8 cellular contexts compared by ENCODE assay signal in genomic region chr4:25439913-25440477, GRCh38.
DNase-seq lines count a peak whose midpoint lies in the region; ATAC-seq and TF ChIP-seq lines count a peak whose summit lies in the region.

No MANE protein-coding gene starts in this region.

- no peaks in the 10 kb centered on the region for H3K9me3 Mint-ChIP-seq in activated naive CD8-positive, alpha-beta T cell treated with anti-CD3 and anti-CD28 coated beads, Interleukin-2, amount 50 U/mL, for 24 hours

- H3K4me3 Mint-ChIP-seq in activated naive CD8-positive, alpha-beta T cell treated with anti-CD3 and anti-CD28 coated beads, Interleukin-2, amount 50 U/mL, for 24 hours: no peak overlapping the region

- H3K27ac ChIP-seq in HEK293 (ENCODE audit: extremely low read depth, low read depth, low read length): no peak overlapping the region
- H3K27ac ChIP-seq in heart right ventricle: peak overlapping the region in 1 of 10 donors; percentile 39

- CTCF ChIA-PET in HEK293 (lab: Yijun Ruan, JAX): interaction anchor here (0.6 to 6.4 kb wide), 33 partner anchors 8 to 979 kb away, joined by 3 to 150 read pairs (median 4); partner anchors contain the start of gene ZCCHC4

- WGBS in heart right ventricle, 2 donors: 16 to 19% methylated on average over 2 of the region's 2 CpGs

- H3K4me3 ChIP-seq in HEK293 (ENCODE audit: low read depth, low read length): no peak overlapping the region
- no peak overlapping the region for H3K4me3 ChIP-seq in MG63
- H3K4me3 ChIP-seq in heart right ventricle: no peak overlapping the region

- no peaks in the 10 kb centered on the region for H3K27me3 Mint-ChIP-seq in activated naive CD8-positive, alpha-beta T cell treated with anti-CD3 and anti-CD28 coated beads, Interleukin-2, amount 50 U/mL, for 24 hours

- TF ChIP-seq CTCF in HEK293 (tag by site-specific recombination; IDR thresholded peaks at IDR 0.05) (no peak), heart right ventricle (IDR thresholded peaks at IDR 0.05) (peak; percentile 71 to 94 (median 84))

- POLR2A ChIA-PET in HEK293 (lab: Yijun Ruan, JAX): no interaction called here

- no peaks in the 10 kb centered on the region for H3K4me1 ChIP-seq in HEK293 (ENCODE audit: control insufficient read depth, insufficient read depth, low read length)
- peaks cover 0 to 16% (median 10%) of the 10 kb centered on the region in 9 donors for H3K4me1 ChIP-seq in heart right ventricle

- H3K27ac Mint-ChIP-seq in activated naive CD8-positive, alpha-beta T cell treated with anti-CD3 and anti-CD28 coated beads, Interleukin-2, amount 50 U/mL, for 24 hours: no peak overlapping the region

- H3K36me3 ChIP-seq in HEK293 (ENCODE audit: control insufficient read depth in 2 of 2, insufficient read depth in 1 of 2, low read length in 2 of 2) (no peaks in the 10 kb centered on the region), MG63 (no peaks in the 10 kb centered on the region), heart right ventricle (no peaks in the 10 kb centered on the region)

- no peaks in the 10 kb centered on the region for H3K4me1 Mint-ChIP-seq in activated naive CD8-positive, alpha-beta T cell treated with anti-CD3 and anti-CD28 coated beads, Interleukin-2, amount 50 U/mL, for 24 hours

- intact Hi-C loops in heart right ventricle (cut with DNase I): loop anchor here in 7 of 10 donors (1.0 to 10.0 kb wide), 6 partner anchors 327 to 975 kb away; no protein-coding TSS in a partner anchor

- H3K9me3 ChIP-seq in HEK293 (ENCODE audit: control insufficient read depth, insufficient read depth, low read depth, low read length) (no peaks in the 10 kb centered on the region), MG63 (no peaks in the 10 kb centered on the region), heart right ventricle (peaks cover 0 to 12% (median 0%) of the 10 kb centered on the region in 11 donors)

- ATAC-seq in activated naive CD8-positive, alpha-beta T cell treated with anti-CD3 and anti-CD28 coated beads, Interleukin-2, amount 50 U/mL, for 24 hours: peak; percentile 80
- ATAC-seq in heart right ventricle: peak in 7 of 8 donors; percentile 27 to 74 (median 61)

- DNase-seq in NCI-H1417 (lab: John Stamatoyannopoulos, UW) (peak; percentile 60 to 96 (median 88)), NCI-H1417 treated with DMSO at 0.1 percent for 48 hours (lab: John Stamatoyannopoulos, UW) (no peak), MG63 (peak; percentile 30), RPMI7951 (ENCODE audit: low read depth) (peak; percentile 55), heart right ventricle (peak in 1 of 2 donors; percentile 61), renal cortical epithelial cell (ENCODE audit: low read depth) (peak; percentile 67)
- DNase-seq in activated naive CD8-positive, alpha-beta T cell treated with anti-CD3 and anti-CD28 coated beads, Interleukin-2, amount 50 U/mL, for 24 hours: peak; percentile 57

- H3K36me3 Mint-ChIP-seq in activated naive CD8-positive, alpha-beta T cell treated with anti-CD3 and anti-CD28 coated beads, Interleukin-2, amount 50 U/mL, for 24 hours (ENCODE audit: low read depth): no peaks in the 10 kb centered on the region

- H3K27me3 ChIP-seq in MG63 (no peaks in the 10 kb centered on the region), heart right ventricle (no peaks in the 10 kb centered on the region)

TF ChIP-seq in HEK293, 187 proteins besides CTCF, POLR2A, EP300 and RAD21:
- TF ChIP-seq ZNF571 (tag by site-specific recombination; IDR thresholded peaks at IDR 0.05): no peak
- peak; percentile 52 for TF ChIP-seq ZNF654 (tag by site-specific recombination; IDR thresholded peaks at IDR 0.05; ENCODE audit: low read depth)
- TF ChIP-seq, protein P1, sequence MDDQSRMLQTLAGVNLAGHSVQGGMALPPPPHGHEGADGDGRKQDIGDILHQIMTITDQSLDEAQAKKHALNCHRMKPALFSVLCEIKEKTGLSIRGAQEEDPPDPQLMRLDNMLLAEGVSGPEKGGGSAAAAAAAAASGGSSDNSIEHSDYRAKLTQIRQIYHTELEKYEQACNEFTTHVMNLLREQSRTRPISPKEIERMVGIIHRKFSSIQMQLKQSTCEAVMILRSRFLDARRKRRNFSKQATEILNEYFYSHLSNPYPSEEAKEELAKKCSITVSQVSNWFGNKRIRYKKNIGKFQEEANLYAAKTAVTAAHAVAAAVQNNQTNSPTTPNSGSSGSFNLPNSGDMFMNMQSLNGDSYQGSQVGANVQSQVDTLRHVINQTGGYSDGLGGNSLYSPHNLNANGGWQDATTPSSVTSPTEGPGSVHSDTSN (CRISPR knock-in tag; IDR thresholded peaks at IDR 0.05): no peak
- TF ChIP-seq, protein P2, sequence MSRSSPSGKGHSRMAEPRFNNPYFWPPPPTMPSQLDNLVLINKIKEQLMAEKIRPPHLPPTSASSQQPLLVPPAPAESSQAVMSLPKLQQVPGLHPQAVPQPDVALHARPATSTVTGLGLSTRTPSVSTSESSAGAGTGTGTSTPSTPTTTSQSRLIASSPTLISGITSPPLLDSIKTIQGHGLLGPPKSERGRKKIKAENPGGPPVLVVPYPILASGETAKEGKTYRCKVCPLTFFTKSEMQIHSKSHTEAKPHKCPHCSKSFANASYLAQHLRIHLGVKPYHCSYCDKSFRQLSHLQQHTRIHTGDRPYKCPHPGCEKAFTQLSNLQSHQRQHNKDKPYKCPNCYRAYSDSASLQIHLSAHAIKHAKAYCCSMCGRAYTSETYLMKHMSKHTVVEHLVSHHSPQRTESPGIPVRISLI (tag by site-specific recombination; IDR thresholded peaks at IDR 0.05): no peak
